In the genomic region with DNA sequence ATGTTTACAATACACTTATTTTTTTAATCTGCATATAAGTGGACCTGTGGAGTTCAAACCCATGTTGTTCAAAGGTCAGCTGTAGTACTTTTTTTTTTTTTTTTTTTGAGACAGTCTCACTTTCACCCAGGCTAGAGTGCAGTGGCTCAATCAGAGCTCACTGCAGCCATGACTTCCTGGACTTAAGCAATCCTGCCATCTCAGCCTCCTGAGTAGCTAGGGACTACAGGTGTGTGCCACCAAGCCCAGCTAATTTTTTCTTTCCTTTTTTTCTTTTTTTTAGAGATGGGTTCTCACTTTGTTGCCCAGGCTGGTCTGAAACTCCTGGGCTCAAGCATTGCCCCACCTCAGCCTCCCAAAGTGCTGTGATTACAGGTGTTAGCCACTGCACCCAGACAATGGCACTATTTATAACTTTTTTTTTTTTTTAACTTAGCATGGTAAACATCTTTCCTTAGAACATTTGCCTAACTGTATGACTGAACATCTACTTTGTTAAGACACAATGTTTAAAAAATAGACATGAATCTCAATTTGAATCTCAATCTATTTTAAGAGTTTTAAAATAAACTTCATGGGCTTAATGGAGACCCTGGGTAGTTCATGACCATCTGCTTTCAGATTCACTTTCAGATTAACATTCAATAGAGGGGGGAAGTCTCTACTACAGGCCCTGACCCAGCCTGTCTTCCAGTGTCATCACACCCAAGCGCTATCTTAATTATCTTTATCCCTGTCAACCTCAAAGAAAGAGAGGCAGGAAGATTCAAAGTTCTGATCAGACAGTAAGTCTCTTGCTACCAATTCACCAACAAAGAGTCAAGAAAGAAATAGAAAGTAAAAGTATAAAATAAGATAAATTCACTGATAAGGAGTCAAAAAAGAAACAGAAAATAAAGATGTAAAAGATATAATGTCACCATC, we compare ENCODE assay signal across 8 cellular contexts.
A peak's percentile ranks its signal among the peaks of the same experiment; 100 is the strongest.
DNase-seq lines count a peak whose midpoint lies in the region; ATAC-seq and TF ChIP-seq lines count a peak whose summit lies in the region.

No MANE protein-coding gene starts in this region.

- H3K9me3 ChIP-seq in mucosa of descending colon = no peaks in the 10 kb centered on the region

- H3K4me3 ChIP-seq in mucosa of descending colon = no peak overlapping the region

- peaks cover 7% of the 10 kb centered on the region for H3K4me1 ChIP-seq in mucosa of descending colon (ENCODE audit: low read depth)

- ATAC-seq in GM18870 (IDR thresholded peaks at IDR 0.05; ENCODE audit: unreplicated experiment) (peak; percentile 78), GM21737 (IDR thresholded peaks at IDR 0.05; ENCODE audit: unreplicated experiment) (peak; percentile 90), HG03565 (IDR thresholded peaks at IDR 0.05; ENCODE audit: unreplicated experiment) (peak; percentile 88), mucosa of descending colon (peak; percentile 66)

- in situ Hi-C loops in ACHN (cut with HindIII; ENCODE audit: low pct_ligation_motif_present, low pct_unique_long_range_greater_than_20kb, low sequenced_read_pairs) = no loop called here

- no peak for TF ChIP-seq CTCF in mucosa of descending colon (IDR thresholded peaks at IDR 0.05)

- no peaks in the 10 kb centered on the region for H3K36me3 ChIP-seq in mucosa of descending colon (ENCODE audit: low read depth)

- intact Hi-C loops in mucosa of descending colon (cut with DNase I, micrococcal nuclease) = no loop called here

- DNase-seq in mucosa of descending colon (no peak), ACHN (no peak), AG20443 (ENCODE audit: low spot score) (no peak), NCI-H1048 (lab: John Stamatoyannopoulos, UW) (no peak), epidermal melanocyte (ENCODE audit: insufficient read length, low spot score) (no peak)
